In the genomic region with DNA sequence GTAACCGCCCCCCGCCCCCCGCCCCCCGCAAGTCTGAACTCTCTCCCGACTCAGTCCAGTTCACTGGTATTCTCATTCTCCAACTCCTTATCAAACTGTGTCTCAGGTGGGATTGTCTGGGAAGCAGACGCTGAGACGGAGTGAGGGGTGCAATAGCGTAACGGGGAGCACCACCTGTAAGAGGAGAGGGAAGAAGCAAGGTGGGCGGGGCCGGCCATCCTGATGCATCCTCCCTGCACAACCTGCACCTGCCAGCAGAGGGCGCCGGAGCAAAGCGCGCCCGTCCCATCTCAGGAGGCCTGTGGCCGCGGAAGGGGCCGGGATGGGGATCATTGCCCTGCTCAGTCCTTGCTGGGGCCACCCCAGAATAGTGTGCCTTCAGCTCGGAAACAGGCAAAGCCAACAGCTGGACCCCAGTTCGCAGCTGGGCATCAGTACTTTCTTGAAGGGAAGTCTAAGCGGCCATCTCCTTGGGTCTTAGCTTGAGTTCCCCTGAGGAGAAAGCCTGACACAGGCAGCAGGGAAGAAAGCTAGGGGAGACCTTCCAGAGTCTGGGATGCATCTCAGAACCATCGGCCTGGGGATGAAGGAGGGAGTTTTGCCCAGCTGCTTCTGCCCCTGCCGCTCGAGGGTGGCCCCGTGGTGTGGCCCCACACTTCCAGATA, we compare ENCODE assay signal across 1 cellular context.
TF ChIP-seq lines count a peak whose summit lies in the region.

No MANE protein-coding gene starts in this region.

TF ChIP-seq in HEK293, 187 proteins besides CTCF, POLR2A, EP300 and RAD21 (continued from another document):
- TF ChIP-seq, protein P1, sequence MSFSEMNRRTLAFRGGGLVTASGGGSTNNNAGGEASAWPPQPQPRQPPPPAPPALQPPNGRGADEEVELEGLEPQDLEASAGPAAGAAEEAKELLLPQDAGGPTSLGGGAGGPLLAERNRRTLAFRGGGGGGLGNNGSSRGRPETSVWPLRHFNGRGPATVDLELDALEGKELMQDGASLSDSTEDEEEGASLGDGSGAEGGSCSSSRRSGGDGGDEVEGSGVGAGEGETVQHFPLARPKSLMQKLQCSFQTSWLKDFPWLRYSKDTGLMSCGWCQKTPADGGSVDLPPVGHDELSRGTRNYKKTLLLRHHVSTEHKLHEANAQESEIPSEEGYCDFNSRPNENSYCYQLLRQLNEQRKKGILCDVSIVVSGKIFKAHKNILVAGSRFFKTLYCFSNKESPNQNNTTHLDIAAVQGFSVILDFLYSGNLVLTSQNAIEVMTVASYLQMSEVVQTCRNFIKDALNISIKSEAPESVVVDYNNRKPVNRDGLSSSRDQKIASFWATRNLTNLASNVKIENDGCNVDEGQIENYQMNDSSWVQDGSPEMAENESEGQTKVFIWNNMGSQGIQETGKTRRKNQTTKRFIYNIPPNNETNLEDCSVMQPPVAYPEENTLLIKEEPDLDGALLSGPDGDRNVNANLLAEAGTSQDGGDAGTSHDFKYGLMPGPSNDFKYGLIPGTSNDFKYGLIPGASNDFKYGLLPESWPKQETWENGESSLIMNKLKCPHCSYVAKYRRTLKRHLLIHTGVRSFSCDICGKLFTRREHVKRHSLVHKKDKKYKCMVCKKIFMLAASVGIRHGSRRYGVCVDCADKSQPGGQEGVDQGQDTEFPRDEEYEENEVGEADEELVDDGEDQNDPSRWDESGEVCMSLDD (tag by site-specific recombination; IDR thresholded peaks at IDR 0.05) = peak; percentile 82
- TF ChIP-seq KLF16 (tag by site-specific recombination; IDR thresholded peaks at IDR 0.05) (peak; percentile 64; the same call in 1 of the 2 replicates), ZNF629 (tag by site-specific recombination; IDR thresholded peaks at IDR 0.05) (no peak), KLF9 (tag by site-specific recombination; IDR thresholded peaks at IDR 0.05; ENCODE audit: low read depth) (peak; percentile 93), ZFHX2 (tag by site-specific recombination; conservative IDR thresholded peaks at IDR 0.05) (0 out of 2 replicates have a peak, but pooled peaks have one; percentile 44), ZNF837 (tag by site-specific recombination; IDR thresholded peaks at IDR 0.05) (no peak), ZNF292 (tag by site-specific recombination; IDR thresholded peaks at IDR 0.05; ENCODE audit: borderline replicate concordance, low read depth) (no peak), ZXDB (tag by site-specific recombination; IDR thresholded peaks at IDR 0.05) (no peak), ZSCAN30 (tag by site-specific recombination; IDR thresholded peaks at IDR 0.05) (no peak), GLIS1 (tag by site-specific recombination; IDR thresholded peaks at IDR 0.05) (no peak), ZBTB26 (tag by site-specific recombination; optimal IDR thresholded peaks at IDR 0.05) (peak; percentile 37), ZNF19 (tag by site-specific recombination; IDR thresholded peaks at IDR 0.05; ENCODE audit: low read depth) (no peak), ZNF548 (tag by site-specific recombination; IDR thresholded peaks at IDR 0.05) (no peak), SCRT1 (tag by site-specific recombination; IDR thresholded peaks at IDR 0.05; ENCODE audit: borderline replicate concordance) (peak; percentile 77; the same call in 1 of the 2 replicates), ZNF169 (tag by site-specific recombination; IDR thresholded peaks at IDR 0.05) (no peak), ZNF174 (tag by site-specific recombination; IDR thresholded peaks at IDR 0.05) (no peak), ZNF324 (tag by site-specific recombination; IDR thresholded peaks at IDR 0.05) (no peak), ZNF404 (tag by site-specific recombination; IDR thresholded peaks at IDR 0.05) (no peak), PATZ1 (tag by site-specific recombination; IDR thresholded peaks at IDR 0.05) (peak; percentile 59), SCRT2 (tag by site-specific recombination; IDR thresholded peaks at IDR 0.05) (peak; percentile 92), IKZF3 (tag by site-specific recombination; IDR thresholded peaks at IDR 0.05) (peak; percentile 30; the same call in 1 of the 2 replicates), KLF10 (tag by site-specific recombination; IDR thresholded peaks at IDR 0.05) (no peak), ZNF654 (tag by site-specific recombination; IDR thresholded peaks at IDR 0.05; ENCODE audit: low read depth) (peak; percentile 20), RBAK (tag by site-specific recombination; IDR thresholded peaks at IDR 0.05) (no peak), SP2 (tag by site-specific recombination; IDR thresholded peaks at IDR 0.05) (peak; percentile 20; the same call in 1 of the 2 replicates), ZNF529 (tag by site-specific recombination; IDR thresholded peaks at IDR 0.05; ENCODE audit: insufficient replicate concordance) (no peak), MYNN (tag by site-specific recombination; IDR thresholded peaks at IDR 0.05; ENCODE audit: borderline replicate concordance) (no peak), ZNF514 (tag by site-specific recombination; IDR thresholded peaks at IDR 0.05) (no peak), ZEB2 (tag by site-specific recombination; IDR thresholded peaks at IDR 0.05) (peak; percentile 49; the same call in 1 of the 2 replicates), KLF1 (tag by site-specific recombination; IDR thresholded peaks at IDR 0.05) (no peak), ZIC2 (tag by site-specific recombination; IDR thresholded peaks at IDR 0.05) (no peak), ZFP3 (tag by site-specific recombination; IDR thresholded peaks at IDR 0.05; ENCODE audit: low read depth) (no peak), KLF8 (tag by site-specific recombination; IDR thresholded peaks at IDR 0.05) (peak; percentile 56; the same call in 1 of the 2 replicates)
- TF ChIP-seq, protein P2, sequence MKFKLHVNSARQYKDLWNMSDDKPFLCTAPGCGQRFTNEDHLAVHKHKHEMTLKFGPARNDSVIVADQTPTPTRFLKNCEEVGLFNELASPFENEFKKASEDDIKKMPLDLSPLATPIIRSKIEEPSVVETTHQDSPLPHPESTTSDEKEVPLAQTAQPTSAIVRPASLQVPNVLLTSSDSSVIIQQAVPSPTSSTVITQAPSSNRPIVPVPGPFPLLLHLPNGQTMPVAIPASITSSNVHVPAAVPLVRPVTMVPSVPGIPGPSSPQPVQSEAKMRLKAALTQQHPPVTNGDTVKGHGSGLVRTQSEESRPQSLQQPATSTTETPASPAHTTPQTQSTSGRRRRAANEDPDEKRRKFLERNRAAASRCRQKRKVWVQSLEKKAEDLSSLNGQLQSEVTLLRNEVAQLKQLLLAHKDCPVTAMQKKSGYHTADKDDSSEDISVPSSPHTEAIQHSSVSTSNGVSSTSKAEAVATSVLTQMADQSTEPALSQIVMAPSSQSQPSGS (tag by site-specific recombination; IDR thresholded peaks at IDR 0.05; ENCODE audit: low read depth) = no peak
- TF ChIP-seq, protein P3, sequence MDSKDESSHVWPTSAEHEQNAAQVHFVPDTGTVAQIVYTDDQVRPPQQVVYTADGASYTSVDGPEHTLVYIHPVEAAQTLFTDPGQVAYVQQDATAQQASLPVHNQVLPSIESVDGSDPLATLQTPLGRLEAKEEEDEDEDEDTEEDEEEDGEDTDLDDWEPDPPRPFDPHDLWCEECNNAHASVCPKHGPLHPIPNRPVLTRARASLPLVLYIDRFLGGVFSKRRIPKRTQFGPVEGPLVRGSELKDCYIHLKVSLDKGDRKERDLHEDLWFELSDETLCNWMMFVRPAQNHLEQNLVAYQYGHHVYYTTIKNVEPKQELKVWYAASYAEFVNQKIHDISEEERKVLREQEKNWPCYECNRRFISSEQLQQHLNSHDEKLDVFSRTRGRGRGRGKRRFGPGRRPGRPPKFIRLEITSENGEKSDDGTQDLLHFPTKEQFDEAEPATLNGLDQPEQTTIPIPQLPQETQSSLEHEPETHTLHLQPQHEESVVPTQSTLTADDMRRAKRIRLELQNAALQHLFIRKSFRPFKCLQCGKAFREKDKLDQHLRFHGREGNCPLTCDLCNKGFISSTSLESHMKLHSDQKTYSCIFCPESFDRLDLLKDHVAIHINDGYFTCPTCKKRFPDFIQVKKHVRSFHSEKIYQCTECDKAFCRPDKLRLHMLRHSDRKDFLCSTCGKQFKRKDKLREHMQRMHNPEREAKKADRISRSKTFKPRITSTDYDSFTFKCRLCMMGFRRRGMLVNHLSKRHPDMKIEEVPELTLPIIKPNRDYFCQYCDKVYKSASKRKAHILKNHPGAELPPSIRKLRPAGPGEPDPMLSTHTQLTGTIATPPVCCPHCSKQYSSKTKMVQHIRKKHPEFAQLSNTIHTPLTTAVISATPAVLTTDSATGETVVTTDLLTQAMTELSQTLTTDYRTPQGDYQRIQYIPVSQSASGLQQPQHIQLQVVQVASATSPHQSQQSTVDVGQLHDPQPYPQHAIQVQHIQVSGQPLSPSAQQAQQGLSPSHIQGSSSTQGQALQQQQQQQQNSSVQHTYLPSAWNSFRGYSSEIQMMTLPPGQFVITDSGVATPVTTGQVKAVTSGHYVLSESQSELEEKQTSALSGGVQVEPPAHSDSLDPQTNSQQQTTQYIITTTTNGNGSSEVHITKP (tag by site-specific recombination; IDR thresholded peaks at IDR 0.05) = no peak
- TF ChIP-seq, protein P4, sequence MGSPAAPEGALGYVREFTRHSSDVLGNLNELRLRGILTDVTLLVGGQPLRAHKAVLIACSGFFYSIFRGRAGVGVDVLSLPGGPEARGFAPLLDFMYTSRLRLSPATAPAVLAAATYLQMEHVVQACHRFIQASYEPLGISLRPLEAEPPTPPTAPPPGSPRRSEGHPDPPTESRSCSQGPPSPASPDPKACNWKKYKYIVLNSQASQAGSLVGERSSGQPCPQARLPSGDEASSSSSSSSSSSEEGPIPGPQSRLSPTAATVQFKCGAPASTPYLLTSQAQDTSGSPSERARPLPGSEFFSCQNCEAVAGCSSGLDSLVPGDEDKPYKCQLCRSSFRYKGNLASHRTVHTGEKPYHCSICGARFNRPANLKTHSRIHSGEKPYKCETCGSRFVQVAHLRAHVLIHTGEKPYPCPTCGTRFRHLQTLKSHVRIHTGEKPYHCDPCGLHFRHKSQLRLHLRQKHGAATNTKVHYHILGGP (tag by site-specific recombination; IDR thresholded peaks at IDR 0.05) = no peak
- TF ChIP-seq, protein P5, sequence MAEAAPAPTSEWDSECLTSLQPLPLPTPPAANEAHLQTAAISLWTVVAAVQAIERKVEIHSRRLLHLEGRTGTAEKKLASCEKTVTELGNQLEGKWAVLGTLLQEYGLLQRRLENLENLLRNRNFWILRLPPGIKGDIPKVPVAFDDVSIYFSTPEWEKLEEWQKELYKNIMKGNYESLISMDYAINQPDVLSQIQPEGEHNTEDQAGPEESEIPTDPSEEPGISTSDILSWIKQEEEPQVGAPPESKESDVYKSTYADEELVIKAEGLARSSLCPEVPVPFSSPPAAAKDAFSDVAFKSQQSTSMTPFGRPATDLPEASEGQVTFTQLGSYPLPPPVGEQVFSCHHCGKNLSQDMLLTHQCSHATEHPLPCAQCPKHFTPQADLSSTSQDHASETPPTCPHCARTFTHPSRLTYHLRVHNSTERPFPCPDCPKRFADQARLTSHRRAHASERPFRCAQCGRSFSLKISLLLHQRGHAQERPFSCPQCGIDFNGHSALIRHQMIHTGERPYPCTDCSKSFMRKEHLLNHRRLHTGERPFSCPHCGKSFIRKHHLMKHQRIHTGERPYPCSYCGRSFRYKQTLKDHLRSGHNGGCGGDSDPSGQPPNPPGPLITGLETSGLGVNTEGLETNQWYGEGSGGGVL (tag by site-specific recombination; IDR thresholded peaks at IDR 0.05) = no peak
